ENCODE assay signal across 11 cellular contexts in the genomic region with DNA sequence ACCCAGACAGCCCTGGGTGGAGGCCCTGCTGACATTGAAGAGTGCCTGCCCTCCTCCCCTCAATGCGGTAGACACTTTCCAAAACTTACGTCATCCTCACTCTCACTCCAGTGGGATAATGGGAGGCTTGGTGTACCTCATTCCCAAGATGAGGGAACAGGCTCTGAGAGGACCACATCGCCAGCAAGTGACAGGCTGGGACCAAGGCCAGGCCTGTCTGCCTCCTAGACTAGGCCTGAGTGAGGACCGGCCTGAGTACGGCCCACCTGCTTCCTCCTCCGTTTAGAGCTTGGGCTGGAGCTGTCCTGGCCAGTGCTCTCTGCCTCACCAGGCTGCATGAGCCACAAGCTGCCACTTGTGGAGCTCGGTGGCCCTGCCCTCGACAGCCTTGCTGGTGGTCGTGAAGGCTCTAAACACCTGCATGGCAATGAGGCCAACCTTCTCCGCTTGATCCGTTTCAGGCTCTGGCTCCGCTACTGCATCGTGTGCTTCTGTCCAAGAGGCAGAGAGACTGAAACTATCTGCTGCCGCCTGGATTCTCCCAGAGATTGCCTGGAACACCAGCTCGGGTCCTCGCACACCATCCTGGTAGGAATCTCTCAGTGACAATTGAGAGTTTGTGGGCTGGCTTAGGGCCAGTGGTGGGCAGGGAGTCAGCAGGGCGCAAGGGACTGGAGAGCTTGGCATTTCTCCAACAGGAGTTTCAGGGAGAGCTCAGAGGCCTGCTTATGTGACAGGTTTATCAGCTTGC. TPM values are rescaled to one million over a fixed set of nuclear protein-coding genes. Genes with fewer than 3 reads are reported as not detected.
DNase-seq lines count a peak whose midpoint lies in the region; ATAC-seq and TF ChIP-seq lines count a peak whose summit lies in the region.
"Had no signal": no experiment of that assay in that cellular context is flagged by ENCODE, and none has a peak within 500 bp of the region (broad histone marks: within the 10 kb centered on the region; RNA-seq: fewer than 3 reads in every experiment).

No MANE protein-coding gene starts in this region.

- POLR2A ChIA-PET in activated naive CD8-positive, alpha-beta T cell treated with anti-CD3 and anti-CD28 coated beads, Interleukin-2, amount 10 ng/mL, durations not matched to agents 7 days and 5 days (lab: Charles Lee): no interaction called here

- no peak for ATAC-seq in activated naive CD8-positive, alpha-beta T cell treated with anti-CD3 and anti-CD28 coated beads, Interleukin-2, amount 10 ng/mL, durations not matched to agents 7 days and 5 days (ENCODE audit: low read depth)
- peak; percentile 49 for ATAC-seq in left lung
- ATAC-seq in aorta (ENCODE audit: low FRiP score): peak; percentile 31
- no peak for ATAC-seq in T-helper 17 cell
- ATAC-seq in GM18520 (IDR thresholded peaks at IDR 0.05; ENCODE audit: unreplicated experiment): no peak

- peaks cover 3% of the 10 kb centered on the region for H3K4me1 Mint-ChIP-seq in activated naive CD8-positive, alpha-beta T cell treated with anti-CD3 and anti-CD28 coated beads, Interleukin-2, amount 10 ng/mL, durations not matched to agents 7 days and 5 days
- H3K4me1 Mint-ChIP-seq in activated naive CD8-positive, alpha-beta T cell treated with anti-CD3 and anti-CD28 coated beads for 36 hours: no peaks in the 10 kb centered on the region
- peaks cover 2% of the 10 kb centered on the region for H3K4me1 Mint-ChIP-seq in T-helper 17 cell

- H3K27me3 ChIP-seq in ascending aorta (no peaks in the 10 kb centered on the region), left lung (no peaks in the 10 kb centered on the region), aorta (ENCODE audit: control insufficient read depth in 1 of 2, insufficient read depth in 2 of 2, low read length in 1 of 2) (no peaks in the 10 kb centered on the region)

- H3K27me3 Mint-ChIP-seq in activated naive CD8-positive, alpha-beta T cell treated with anti-CD3 and anti-CD28 coated beads, Interleukin-2, amount 10 ng/mL, durations not matched to agents 7 days and 5 days: no peaks in the 10 kb centered on the region
- no peaks in the 10 kb centered on the region for H3K27me3 Mint-ChIP-seq in activated naive CD8-positive, alpha-beta T cell treated with anti-CD3 and anti-CD28 coated beads for 36 hours
- no peaks in the 10 kb centered on the region for H3K27me3 Mint-ChIP-seq in T-helper 17 cell

- no peak overlapping the region for H3K4me3 Mint-ChIP-seq in activated naive CD8-positive, alpha-beta T cell treated with anti-CD3 and anti-CD28 coated beads, Interleukin-2, amount 10 ng/mL, durations not matched to agents 7 days and 5 days
- H3K4me3 Mint-ChIP-seq in activated naive CD8-positive, alpha-beta T cell treated with anti-CD3 and anti-CD28 coated beads for 36 hours: no peak overlapping the region
- H3K4me3 Mint-ChIP-seq in T-helper 17 cell: no peak overlapping the region
- H3K4me3 Mint-ChIP-seq: CD14-positive monocyte had no signal

- TF ChIP-seq CTCF in ascending aorta (IDR thresholded peaks at IDR 0.05) (no peak), left lung (IDR thresholded peaks at IDR 0.05) (no peak)

- no peaks in the 10 kb centered on the region for H3K9me3 Mint-ChIP-seq in activated naive CD8-positive, alpha-beta T cell treated with anti-CD3 and anti-CD28 coated beads, Interleukin-2, amount 10 ng/mL, durations not matched to agents 7 days and 5 days
- no peaks in the 10 kb centered on the region for H3K9me3 Mint-ChIP-seq in activated naive CD8-positive, alpha-beta T cell treated with anti-CD3 and anti-CD28 coated beads for 36 hours
- H3K9me3 Mint-ChIP-seq: CD14-positive monocyte had no signal

- peak overlapping the region; percentile 44 for H3K27ac Mint-ChIP-seq in activated naive CD8-positive, alpha-beta T cell treated with anti-CD3 and anti-CD28 coated beads, Interleukin-2, amount 10 ng/mL, durations not matched to agents 7 days and 5 days
- H3K27ac Mint-ChIP-seq in activated naive CD8-positive, alpha-beta T cell treated with anti-CD3 and anti-CD28 coated beads for 36 hours: no peak overlapping the region
- H3K27ac Mint-ChIP-seq in T-helper 17 cell: no peak overlapping the region

- H3K27ac ChIP-seq in ascending aorta (peak overlapping the region; percentile 76 to 79), left lung (no peak overlapping the region), aorta (ENCODE audit: low read depth in 1 of 2, low read length in 2 of 2) (peak overlapping the region in 1 of 2 donors; percentile 55)

- H3K4me3 ChIP-seq in ascending aorta: peak overlapping the region; percentile 33 to 51
- H3K4me3 ChIP-seq in left lung: no peak overlapping the region
- no peak overlapping the region for H3K4me3 ChIP-seq in aorta (ENCODE audit: low read length in 2 of 2)

- intact Hi-C loops in ascending aorta (cut with DNase I): no loop called here
- intact Hi-C loops in left lung (cut with DNase I): no loop called here
- intact Hi-C loops in aorta (cut with DNase I): no loop called here

- peaks cover 2% of the 10 kb centered on the region for H3K36me3 Mint-ChIP-seq in activated naive CD8-positive, alpha-beta T cell treated with anti-CD3 and anti-CD28 coated beads, Interleukin-2, amount 10 ng/mL, durations not matched to agents 7 days and 5 days
- no peaks in the 10 kb centered on the region for H3K36me3 Mint-ChIP-seq in activated naive CD8-positive, alpha-beta T cell treated with anti-CD3 and anti-CD28 coated beads for 36 hours
- H3K36me3 Mint-ChIP-seq in T-helper 17 cell (ENCODE audit: low read depth): no peaks in the 10 kb centered on the region

- 14 to 16% methylated on average over 17 of the region's 17 CpGs for WGBS in aorta, 2 donors

- peaks cover 0 to 8% of the 10 kb centered on the region in 2 donors for H3K4me1 ChIP-seq in ascending aorta
- peaks cover 0 to 6% of the 10 kb centered on the region in 2 donors for H3K4me1 ChIP-seq in left lung
- no peaks in the 10 kb centered on the region for H3K4me1 ChIP-seq in aorta (ENCODE audit: control insufficient read depth in 1 of 2, insufficient read depth in 2 of 2, low read length in 2 of 2)

- DNase-seq in activated naive CD8-positive, alpha-beta T cell treated with anti-CD3 and anti-CD28 coated beads, Interleukin-2, amount 10 ng/mL, durations not matched to agents 7 days and 5 days: no peak
- no peak for DNase-seq in activated naive CD8-positive, alpha-beta T cell treated with anti-CD3 and anti-CD28 coated beads for 36 hours
- no peak for DNase-seq in ascending aorta (ENCODE audit: low spot score in 2 of 2)
- DNase-seq in left lung: peak in 1 of 2 donors; percentile 67
- peak; percentile 48 to 81 for DNase-seq in aorta
- DNase-seq in effector CD8-positive, alpha-beta T cell (lab: John Stamatoyannopoulos, UW): no peak
- DNase-seq in T-helper 17 cell: no peak
- DNase-seq: stimulated activated CD4-positive, alpha-beta T cell treated with anti-CD3 and anti-CD28 coated beads, Interleukin-4, amount 100 ng/mL, for 1 hour; T-helper 1 cell had no signal

- peaks cover 7 to 27% of the 10 kb centered on the region in 2 donors for H3K36me3 ChIP-seq in ascending aorta
- H3K36me3 ChIP-seq in left lung: peaks cover 0 to 27% of the 10 kb centered on the region in 2 donors
- no peaks in the 10 kb centered on the region for H3K36me3 ChIP-seq in aorta (ENCODE audit: control insufficient read depth in 1 of 2, insufficient read depth in 2 of 2, low read length in 1 of 2)

- H3K9me3 ChIP-seq in ascending aorta (no peaks in the 10 kb centered on the region), left lung (no peaks in the 10 kb centered on the region), aorta (ENCODE audit: control insufficient read depth, low read length) (no peaks in the 10 kb centered on the region), T-helper 17 cell (ENCODE audit: control insufficient read depth, low read length, poor library complexity, severe bottlenecking) (no peaks in the 10 kb centered on the region)

RNA-seq across cellular contexts. Expression of a gene that starts 9.5 kb away (rescaled TPM):
- total RNA-seq in activated naive CD8-positive, alpha-beta T cell treated with anti-CD3 and anti-CD28 coated beads, Interleukin-2, amount 10 ng/mL, durations not matched to agents 7 days and 5 days: 1 to 10 TPM; 2.2 to 3.2 TPM
- total RNA-seq in activated naive CD8-positive, alpha-beta T cell treated with anti-CD3 and anti-CD28 coated beads for 36 hours: 1 to 10 TPM in 1 of 2 experiments, under 1 TPM in 1; 0.91 to 1.1 TPM
- total RNA-seq in ascending aorta (22.7 TPM), left lung (10 to 100 TPM in 1 of 2 donors, 1 to 10 TPM in 1; 6.8 to 11.4 TPM), aorta (10 to 100 TPM in 1 of 2 donors, 1 to 10 TPM in 1; 4.6 to 15.0 TPM), T-helper 17 cell (under 1 TPM in 1 of 2 donors, not detected in 1; 0.40 TPM)
- 10 to 100 TPM in 1 of 2 donors, 1 to 10 TPM in 1; 6.1 to 47.7 TPM for polyA plus RNA-seq in aorta

RNA-seq across cellular contexts. Expression of a gene that starts 19.6 kb away (rescaled TPM):
- 10 to 100 TPM; 25.4 to 25.7 TPM for total RNA-seq in activated naive CD8-positive, alpha-beta T cell treated with anti-CD3 and anti-CD28 coated beads, Interleukin-2, amount 10 ng/mL, durations not matched to agents 7 days and 5 days
- total RNA-seq in activated naive CD8-positive, alpha-beta T cell treated with anti-CD3 and anti-CD28 coated beads for 36 hours: 10 to 100 TPM; 11.1 to 12.3 TPM
- not detected for total RNA-seq in ascending aorta
- 10 to 100 TPM; 42.5 to 96.4 TPM for total RNA-seq in left lung
- total RNA-seq in aorta: 10 to 100 TPM in 1 of 2 donors, 1 to 10 TPM in 1; 4.0 to 14.2 TPM
- polyA plus RNA-seq in aorta: 10 to 100 TPM; 14.3 to 24.1 TPM
- total RNA-seq in T-helper 17 cell: 10 to 100 TPM; 20.1 to 54.3 TPM

RNA-seq across cellular contexts. Expression of a gene that starts 27.6 kb away (rescaled TPM):
- 100 to 1,000 TPM; 108 to 110 TPM for total RNA-seq in activated naive CD8-positive, alpha-beta T cell treated with anti-CD3 and anti-CD28 coated beads, Interleukin-2, amount 10 ng/mL, durations not matched to agents 7 days and 5 days
- 100 to 1,000 TPM; 221 to 222 TPM for total RNA-seq in activated naive CD8-positive, alpha-beta T cell treated with anti-CD3 and anti-CD28 coated beads for 36 hours
- total RNA-seq in ascending aorta (113 TPM), left lung (10 to 100 TPM; 62.7 to 67.3 TPM), aorta (10 to 100 TPM; 43.4 to 44.8 TPM), T-helper 17 cell (10 to 100 TPM; 35.2 to 41.2 TPM)
- polyA plus RNA-seq in aorta: 10 to 100 TPM; 75.2 to 91.4 TPM

RNA-seq across cellular contexts. Expression of a gene that starts 28.5 kb away (rescaled TPM):
- total RNA-seq in activated naive CD8-positive, alpha-beta T cell treated with anti-CD3 and anti-CD28 coated beads, Interleukin-2, amount 10 ng/mL, durations not matched to agents 7 days and 5 days: 100 to 1,000 TPM; 103 to 104 TPM
- total RNA-seq in activated naive CD8-positive, alpha-beta T cell treated with anti-CD3 and anti-CD28 coated beads for 36 hours: 100 to 1,000 TPM; 127 to 145 TPM
- total RNA-seq in ascending aorta: 80.0 TPM
- total RNA-seq in left lung: 100 to 1,000 TPM; 115 to 188 TPM
- total RNA-seq in aorta: 10 to 100 TPM; 60.7 to 67.0 TPM
- polyA plus RNA-seq in aorta: 10 to 100 TPM; 42.2 to 71.6 TPM
- 10 to 100 TPM; 58.4 to 96.3 TPM for total RNA-seq in T-helper 17 cell

Comparison
In these comparisons a context has a peak if more than half of its experiments do, and no peak if none do; other contexts are left out.
1. ATAC-seq: peak in left lung (single experiment) and aorta (single experiment); none in activated naive CD8-positive, alpha-beta T cell treated with anti-CD3 and anti-CD28 coated beads, Interleukin-2, amount 10 ng/mL, durations not matched to agents 7 days and 5 days (single experiment), T-helper 17 cell (single experiment) and GM18520 (single experiment).
2. DNase-seq: peak in aorta (2 of 2); none in activated naive CD8-positive, alpha-beta T cell treated with anti-CD3 and anti-CD28 coated beads, Interleukin-2, amount 10 ng/mL, durations not matched to agents 7 days and 5 days (single experiment), activated naive CD8-positive, alpha-beta T cell treated with anti-CD3 and anti-CD28 coated beads for 36 hours (single experiment), ascending aorta (0 of 2), effector CD8-positive, alpha-beta T cell (single experiment) and T-helper 17 cell (0 of 3).
3. H3K27ac ChIP-seq: peak in ascending aorta (2 of 2); none in left lung (0 of 2).
4. H3K4me3 ChIP-seq: peak in ascending aorta (2 of 2); none in left lung (0 of 2) and aorta (0 of 2).